11 cellular contexts compared by ENCODE assay signal in the genomic region with DNA sequence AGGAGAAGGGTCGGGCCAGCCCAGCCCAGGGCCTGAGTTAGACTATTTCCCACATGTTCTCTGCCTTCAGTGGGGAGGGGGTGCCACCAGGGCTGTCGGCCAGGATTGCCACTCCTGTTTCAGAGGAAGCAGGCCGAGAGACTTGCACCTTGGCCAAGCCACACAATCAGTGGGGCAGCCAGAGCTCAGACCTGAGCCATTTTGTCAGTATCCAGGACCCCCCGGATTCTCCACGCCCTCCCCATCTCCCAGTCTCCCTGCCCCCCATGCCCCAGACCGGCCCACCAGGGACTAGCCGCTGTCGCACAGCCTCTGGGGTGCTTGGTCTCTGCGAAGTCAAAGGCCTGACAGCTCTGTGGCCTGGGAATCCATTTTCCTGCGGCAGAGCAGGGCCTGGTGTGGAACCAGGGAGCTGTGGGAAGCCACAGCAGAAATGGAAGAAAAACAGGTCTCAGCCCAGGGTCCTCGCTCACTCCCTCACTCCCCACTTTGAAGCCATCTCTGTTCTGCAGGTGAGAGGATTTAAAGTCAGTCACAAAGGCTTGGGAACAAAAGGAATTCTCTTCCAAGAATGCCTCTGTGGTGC. TPM values are rescaled to one million over a fixed set of nuclear protein-coding genes. Genes with fewer than 3 reads are reported as not detected.
DNase-seq lines count a peak whose midpoint lies in the region; ATAC-seq and TF ChIP-seq lines count a peak whose summit lies in the region.
"Had no signal": no experiment of that assay in that cellular context is flagged by ENCODE, and none has a peak within 500 bp of the region (broad histone marks: within the 10 kb centered on the region; RNA-seq: fewer than 3 reads in every experiment).

No MANE protein-coding gene starts in this region.

- H3K36me3 ChIP-seq in MM.1S (replicated peaks; ENCODE audit: insufficient read depth, low read length) (peaks cover 6% of the 10 kb centered on the region; the same call in 1 of the 2 replicates), mesendoderm (ENCODE audit: control insufficient read depth, insufficient read depth, low read length) (no peaks in the 10 kb centered on the region), suprapubic skin (peaks cover 77% of the 10 kb centered on the region)

- no peak overlapping the region for H2BK5ac ChIP-seq in mesendoderm (ENCODE audit: low read length)

- H2BK15ac ChIP-seq in mesendoderm (replicated peaks; ENCODE audit: low read depth) = no peak overlapping the region

- peak overlapping the region; percentile 10 for H3K23ac ChIP-seq in mesendoderm (ENCODE audit: low read length)

- H3K79me1 ChIP-seq in mesendoderm (ENCODE audit: low read length) = no peaks in the 10 kb centered on the region

- peaks cover 29% of the 10 kb centered on the region for H3F3A ChIP-seq in MM.1S (ENCODE audit: insufficient read depth, low read length)

- WGBS in mesendoderm (ENCODE audit: extremely low coverage, insufficient coverage, low lambda C conversion rate) = no CpG with 5 or more reads among the region's 11 CpGs
- 79% methylated on average over 8 of the region's 11 CpGs for WGBS in suprapubic skin
- 68 to 77% methylated on average over 11 of the region's 11 CpGs for WGBS in lower leg skin, 2 donors

- no peak overlapping the region for H3K56ac ChIP-seq in mesendoderm (ENCODE audit: low read length)

- H4K8ac ChIP-seq in mesendoderm (ENCODE audit: low read depth, low read length) = no peak overlapping the region

- H3K9ac ChIP-seq in MM.1S (ENCODE audit: low read length) (peak overlapping the region; percentile 19; the same call in 1 of the 2 replicates), mesendoderm (ENCODE audit: low read length) (no peak overlapping the region)

- H3K4me3 ChIP-seq in MM.1S (ENCODE audit: low read length) (no peak overlapping the region), mesendoderm (ENCODE audit: low read length) (no peak overlapping the region), suprapubic skin (no peak overlapping the region), lower leg skin (ENCODE audit: low read depth, poor library complexity, severe bottlenecking) (no peak overlapping the region)

- no peak overlapping the region for H4K5ac ChIP-seq in mesendoderm (ENCODE audit: low read length)

- TF ChIP-seq CTCF in MM.1S (IDR thresholded peaks at IDR 0.05; ENCODE audit: low read length) (no peak), suprapubic skin (IDR thresholded peaks at IDR 0.05) (no peak), lower leg skin (IDR thresholded peaks at IDR 0.05) (no peak)

- no peak overlapping the region for H3K18ac ChIP-seq in mesendoderm (ENCODE audit: low read length)

- H3K79me2 ChIP-seq in MM.1S (ENCODE audit: low read length) = peaks cover 30% of the 10 kb centered on the region
- no peaks in the 10 kb centered on the region for H3K79me2 ChIP-seq in mesendoderm (ENCODE audit: control insufficient read depth, insufficient read depth, low read length)

- H3K4me2 ChIP-seq in MM.1S (ENCODE audit: low read depth, low read length) (peak overlapping the region; percentile 49), mesendoderm (ENCODE audit: low read length) (no peak overlapping the region)

- H3K4me1 ChIP-seq in MM.1S (ENCODE audit: low read length) = peaks cover 60% of the 10 kb centered on the region
- peaks cover 10% of the 10 kb centered on the region for H3K4me1 ChIP-seq in mesendoderm (ENCODE audit: control insufficient read depth, low read depth, low read length)
- peaks cover 15% of the 10 kb centered on the region for H3K4me1 ChIP-seq in suprapubic skin

- H2BK120ac ChIP-seq in mesendoderm (ENCODE audit: low read depth, low read length) = no peak overlapping the region

- no peak for TF ChIP-seq EP300 in suprapubic skin (IDR thresholded peaks at IDR 0.05)

- H3K27me3 ChIP-seq in MM.1S (replicated peaks; ENCODE audit: insufficient read depth, low read length) = no peaks in the 10 kb centered on the region
- H3K27me3 ChIP-seq in mesendoderm (ENCODE audit: insufficient read depth, low read length, poor library complexity) = no peaks in the 10 kb centered on the region
- H3K27me3 ChIP-seq in suprapubic skin = no peaks in the 10 kb centered on the region

- no peaks in the 10 kb centered on the region for H4K20me1 ChIP-seq in MM.1S (ENCODE audit: insufficient read depth, low read length)

- H3K4ac ChIP-seq in mesendoderm (ENCODE audit: low read depth, low read length) = no peak overlapping the region

- no peaks in the 10 kb centered on the region for H3K9me2 ChIP-seq in MM.1S (replicated peaks; ENCODE audit: insufficient read depth, low read length)

- no peak for ATAC-seq in HG02885 (IDR thresholded peaks at IDR 0.05; ENCODE audit: poor library complexity, unreplicated experiment)
- ATAC-seq in GM21381 (IDR thresholded peaks at IDR 0.05; ENCODE audit: unreplicated experiment) = no peak
- ATAC-seq in HG02571 (IDR thresholded peaks at IDR 0.05; ENCODE audit: unreplicated experiment) = no peak
- ATAC-seq: activated naive CD8-positive, alpha-beta T cell treated with anti-CD3 and anti-CD28 coated beads, Interleukin-2, amount 50 U/mL, for 24 hours had no signal

- H3K27ac ChIP-seq in MM.1S (ENCODE audit: low read length) = peak overlapping the region; percentile 70
- peak overlapping the region; percentile 95 for H3K27ac ChIP-seq in cingulate gyrus (ENCODE audit: low read depth, low read length)
- H3K27ac ChIP-seq in mesendoderm (ENCODE audit: low read depth, low read length) = no peak overlapping the region
- peak overlapping the region; percentile 73 for H3K27ac ChIP-seq in suprapubic skin

- no peak overlapping the region for H2AK5ac ChIP-seq in mesendoderm (ENCODE audit: low read length)

- TF ChIP-seq POLR2A in suprapubic skin (IDR thresholded peaks at IDR 0.05) (no peak), lower leg skin (IDR thresholded peaks at IDR 0.05) (no peak)

- no peak overlapping the region for H2AFZ ChIP-seq in MM.1S (ENCODE audit: low read length)

- H3K9me3 ChIP-seq in MM.1S (replicated peaks; ENCODE audit: insufficient read depth, low read length) (no peaks in the 10 kb centered on the region), suprapubic skin (no peaks in the 10 kb centered on the region)

- DNase-seq in MM.1S (no peak), mesendoderm (no peak), suprapubic skin (ENCODE audit: low spot score in 2 of 2) (no peak), lower leg skin (ENCODE audit: low spot score in 2 of 2) (no peak)
- DNase-seq: activated naive CD8-positive, alpha-beta T cell treated with anti-CD3 and anti-CD28 coated beads, Interleukin-2, amount 50 U/mL, for 24 hours; effector CD4-positive, alpha-beta T cell had no signal

- intact Hi-C loops in lower leg skin (cut with DNase I; ENCODE audit: low total_unique reads) = no loop called here

RNA-seq across cellular contexts. Expression of a gene that starts 25.5 kb away (rescaled TPM):
- 2.4 TPM for polyA plus RNA-seq in mesendoderm (2013, experiment 1 of 2)
- polyA plus RNA-seq in mesendoderm (2013, experiment 2 of 2) = 2.4 TPM
- total RNA-seq in suprapubic skin (1 to 10 TPM; 2.2 to 3.7 (median 3.0) TPM), lower leg skin (1 to 10 TPM; 1.2 to 5.5 (median 3.2) TPM)
- polyA plus RNA-seq: keratinocyte had no signal

RNA-seq across cellular contexts. Expression of a gene that starts 31.7 kb away (rescaled TPM):
- 13.1 TPM for polyA plus RNA-seq in mesendoderm (2013, experiment 1 of 2)
- 12.1 TPM for polyA plus RNA-seq in mesendoderm (2013, experiment 2 of 2)
- total RNA-seq in suprapubic skin (10 to 100 TPM; 16.9 to 35.4 (median 23.3) TPM), lower leg skin (10 to 100 TPM; 24.1 to 35.9 (median 29.8) TPM)
